ENCODE assay signal across 18 cellular contexts in genomic region chr15:93066834-93067648, GRCh38. TPM values are rescaled to one million over a fixed set of nuclear protein-coding genes. Genes with fewer than 3 reads are reported as not detected.
DNase-seq lines count a peak whose midpoint lies in the region; ATAC-seq and TF ChIP-seq lines count a peak whose summit lies in the region.
"Had no signal": no experiment of that assay in that cellular context is flagged by ENCODE, and none has a peak within 500 bp of the region (broad histone marks: within the 10 kb centered on the region; RNA-seq: fewer than 3 reads in every experiment).

No MANE protein-coding gene starts in this region.

- POLR2A ChIA-PET in HEK293 (lab: Yijun Ruan, JAX): no interaction called here

- H3K27ac ChIP-seq in HEK293 (ENCODE audit: extremely low read depth, low read depth, low read length) (no peak overlapping the region), caudate nucleus (ENCODE audit: low read depth, low read length) (peak overlapping the region; percentile 36), subcutaneous abdominal adipose tissue (ENCODE audit: low read depth, low read length) (peak overlapping the region; percentile 17), brain microvascular endothelial cell (no peak overlapping the region)
- H3K27ac ChIP-seq: BLaER1, HL-60, KMS-11 had no signal

- no peak overlapping the region for H3K4me3 ChIP-seq in HEK293 (ENCODE audit: low read depth, low read length)
- no peak overlapping the region for H3K4me3 ChIP-seq in subcutaneous abdominal adipose tissue (ENCODE audit: low read depth in 1 of 5, low read length in 5 of 5)
- no peak overlapping the region for H3K4me3 ChIP-seq in brain microvascular endothelial cell (ENCODE audit: low read depth, low read length)
- H3K4me3 ChIP-seq: BLaER1, skin epidermis had no signal

- H3K9me3 ChIP-seq in HEK293 (ENCODE audit: control insufficient read depth, insufficient read depth, low read depth, low read length) (no peaks in the 10 kb centered on the region), subcutaneous abdominal adipose tissue (ENCODE audit: control insufficient read depth in 5 of 5, low read length in 5 of 5) (no peaks in the 10 kb centered on the region)
- H3K9me3 ChIP-seq: BLaER1 had no signal

- DNase-seq in caudate nucleus (lab: John Stamatoyannopoulos, UW) (no peak), kidney tubule cell (ENCODE audit: low spot score) (peak; percentile 36), omental fat pad (ENCODE audit: low spot score) (no peak), brain microvascular endothelial cell (no peak), NCI-H1092 treated with DMSO at 0.1 percent for 48 hours (lab: John Stamatoyannopoulos, UW) (no peak)
- DNase-seq: activated naive CD8-positive, alpha-beta T cell treated with anti-CD3 and anti-CD28 coated beads, Interleukin-2, amount 10 ng/mL, durations not matched to agents 7 days and 5 days; NCI-H187; NCI-H774; RPMI8226; stimulated activated naive CD8-positive, alpha-beta T cell treated with anti-CD3 and anti-CD28 coated beads, Interleukin-15, Interleukin-2, amounts not matched to agents 100 U/mL and 50 U/mL, for 24 hours; T-helper 1 cell had no signal

- H3K27me3 ChIP-seq in subcutaneous abdominal adipose tissue (ENCODE audit: control insufficient read depth in 5 of 5, insufficient read depth in 4 of 5, low read length in 5 of 5) (peaks cover 0 to 3% (median 0%) of the 10 kb centered on the region in 5 donors), brain microvascular endothelial cell (replicated peaks) (peaks cover 25% of the 10 kb centered on the region)
- H3K27me3 ChIP-seq: BLaER1 had no signal

- in situ Hi-C loops in brain microvascular endothelial cell (cut with HindIII; ENCODE audit: low pct_ligation_motif_present, low sequenced_read_pairs): no loop called here

- H3K4me1 ChIP-seq in HEK293 (ENCODE audit: control insufficient read depth, insufficient read depth, low read length) (peaks cover 46% of the 10 kb centered on the region), subcutaneous abdominal adipose tissue (ENCODE audit: control insufficient read depth in 5 of 5, insufficient read depth in 5 of 5, low read length in 5 of 5) (peaks cover 6 to 53% (median 38%) of the 10 kb centered on the region in 5 donors)

- no peak for ATAC-seq in HG03139 (IDR thresholded peaks at IDR 0.05; ENCODE audit: unreplicated experiment)
- no peak for ATAC-seq in omental fat pad (ENCODE audit: low FRiP score)
- ATAC-seq: stimulated activated naive CD8-positive, alpha-beta T cell treated with anti-CD3 and anti-CD28 coated beads, Interleukin-15, Interleukin-2, amounts not matched to agents 100 U/mL and 50 U/mL, for 24 hours had no signal

- H3K36me3 ChIP-seq in HEK293 (ENCODE audit: control insufficient read depth in 2 of 2, insufficient read depth in 1 of 2, low read length in 2 of 2) (peaks cover 6 to 22% of the 10 kb centered on the region in 2 experiments; a peak in 1 of 3 replicates), subcutaneous abdominal adipose tissue (ENCODE audit: control insufficient read depth in 5 of 5, insufficient read depth in 5 of 5, low read length in 5 of 5) (peaks cover 0 to 14% (median 12%) of the 10 kb centered on the region in 5 donors), brain microvascular endothelial cell (replicated peaks) (no peaks in the 10 kb centered on the region)

- TF ChIP-seq CTCF in HEK293 (tag by site-specific recombination; IDR thresholded peaks at IDR 0.05): no peak
- no peak for TF ChIP-seq CTCF in omental fat pad (IDR thresholded peaks at IDR 0.05)
- no peak for TF ChIP-seq CTCF in brain microvascular endothelial cell (IDR thresholded peaks at IDR 0.05; ENCODE audit: low read depth, low read length, missing control alignments)

- CTCF ChIA-PET in HEK293 (lab: Yijun Ruan, JAX): interaction anchor here (0.6 to 1.7 kb wide), 8 partner anchors 17 to 1163 kb away, joined by 3 to 4 read pairs (median 3); no protein-coding TSS in a partner anchor

- no peak overlapping the region for H3K9ac ChIP-seq in subcutaneous abdominal adipose tissue (ENCODE audit: low read length in 5 of 5)
- H3K9ac ChIP-seq: BLaER1, KMS-11 had no signal

TF ChIP-seq in HEK293, 187 proteins besides CTCF, POLR2A, EP300 and RAD21 (continues in another document):
- TF ChIP-seq SCRT2 (tag by site-specific recombination; IDR thresholded peaks at IDR 0.05): peak; percentile 93
- no peak for TF ChIP-seq ZNF623 (tag by site-specific recombination; IDR thresholded peaks at IDR 0.05)
- TF ChIP-seq ZNF585B (tag by site-specific recombination; IDR thresholded peaks at IDR 0.05): no peak
- no peak for TF ChIP-seq ZXDB (tag by site-specific recombination; IDR thresholded peaks at IDR 0.05)
- no peak for TF ChIP-seq ZNF362 (tag by site-specific recombination; IDR thresholded peaks at IDR 0.05)
- TF ChIP-seq ZNF10 (tag by site-specific recombination; IDR thresholded peaks at IDR 0.05): peak; percentile 61; the same call in 1 of the 2 replicates
- no peak for TF ChIP-seq ZNF223 (tag by site-specific recombination; IDR thresholded peaks at IDR 0.05)
- TF ChIP-seq ZNF768 (tag by site-specific recombination; IDR thresholded peaks at IDR 0.05): no peak
- no peak for TF ChIP-seq ZNF16 (tag by site-specific recombination; IDR thresholded peaks at IDR 0.05; ENCODE audit: low read depth)
- TF ChIP-seq ZNF560 (tag by site-specific recombination; IDR thresholded peaks at IDR 0.05; ENCODE audit: borderline replicate concordance): no peak
- no peak for TF ChIP-seq ZBTB26 (tag by site-specific recombination; optimal IDR thresholded peaks at IDR 0.05)
- TF ChIP-seq KLF17 (tag by site-specific recombination; IDR thresholded peaks at IDR 0.05): no peak
- TF ChIP-seq ZBTB11 (tag by site-specific recombination; conservative IDR thresholded peaks at IDR 0.05; ENCODE audit: low read depth): no peak
- 0 out of 2 replicates have a peak, but pooled peaks have one; percentile 14 for TF ChIP-seq ZNF366 (tag by site-specific recombination; conservative IDR thresholded peaks at IDR 0.05)

RNA-seq across cellular contexts. Expression of gene RGMA, which starts 22.0 kb away (rescaled TPM):
- 10 to 100 TPM in 1 of 4 donors, 1 to 10 TPM in 3; 5.6 to 12.8 (median 8.5) TPM for total RNA-seq in omental fat pad

Comparison
In these comparisons a context has a peak if more than half of its experiments do, and no peak if none do; other contexts are left out.
1. H3K27ac ChIP-seq: peak in caudate nucleus (single experiment) and subcutaneous abdominal adipose tissue (single experiment); none in HEK293 (single experiment) and brain microvascular endothelial cell (single experiment).